Comparison of ENCODE assay signal across 16 cellular contexts in genomic region chr4:108644237-108644636, GRCh38. TPM values are rescaled to one million over a fixed set of nuclear protein-coding genes. Genes with fewer than 3 reads are reported as not detected.
DNase-seq lines count a peak whose midpoint lies in the region; ATAC-seq and TF ChIP-seq lines count a peak whose summit lies in the region.
"Had no signal": no experiment of that assay in that cellular context is flagged by ENCODE, and none has a peak within 500 bp of the region (broad histone marks: within the 10 kb centered on the region; RNA-seq: fewer than 3 reads in every experiment).

No MANE protein-coding gene starts in this region.

- no peaks in the 10 kb centered on the region for H3K9me3 ChIP-seq in left lung

- H3K27me3 ChIP-seq in foreskin keratinocyte (no peaks in the 10 kb centered on the region), left lung (no peaks in the 10 kb centered on the region)

- H3K4me1 ChIP-seq in foreskin keratinocyte (peaks cover 10% of the 10 kb centered on the region), left lung (no peaks in the 10 kb centered on the region)

- no peak overlapping the region for H3K4me3 ChIP-seq in left lung
- H3K4me3 ChIP-seq: GM12878 had no signal

- in situ Hi-C loops in G401 (cut with HindIII; ENCODE audit: low sequenced_read_pairs) = no loop called here

- H3K9me3 Mint-ChIP-seq in HFFc6 = no peaks in the 10 kb centered on the region
- H3K9me3 Mint-ChIP-seq: CD4-positive, CD25-positive, alpha-beta regulatory T cell; endodermal cell had no signal

- H3K36me3 Mint-ChIP-seq in HFFc6 (ENCODE audit: low read depth) = peaks cover 12% of the 10 kb centered on the region; the same call in 1 of the 2 replicates
- H3K36me3 Mint-ChIP-seq: CD4-positive, CD25-positive, alpha-beta regulatory T cell had no signal

- H3K27ac ChIP-seq in foreskin keratinocyte (no peak overlapping the region), left lung (no peak overlapping the region)

- no peaks in the 10 kb centered on the region for H3K36me3 ChIP-seq in left lung

- ATAC-seq in SK-N-SH treated with all-trans-retinoic acid at 6 μM for 48 hours (peak; percentile 69), foreskin keratinocyte (peak; percentile 24), HG02840 (IDR thresholded peaks at IDR 0.05; ENCODE audit: low FRiP score, unreplicated experiment) (no peak), left lung (no peak)
- ATAC-seq: GM12878 had no signal

- no peaks in the 10 kb centered on the region; the same call in 1 of the 2 replicates for H3K27me3 Mint-ChIP-seq in HFFc6 (ENCODE audit: insufficient read depth)
- H3K27me3 Mint-ChIP-seq: CD4-positive, CD25-positive, alpha-beta regulatory T cell had no signal

- peaks cover 34% of the 10 kb centered on the region for H3K4me1 Mint-ChIP-seq in HFFc6 (ENCODE audit: low read depth)
- H3K4me1 Mint-ChIP-seq: endodermal cell had no signal

- DNase-seq in HFFc6 (peak; percentile 77), foreskin keratinocyte (peak in 1 of 2 donors; percentile 73), stromal cell of bone marrow (ENCODE audit: low read depth) (peak; percentile 38), left lung (no peak), G401 (ENCODE audit: low spot score) (no peak)
- DNase-seq: activated CD4-positive, alpha-beta T cell treated with anti-CD3 and anti-CD28 coated beads for 1 hour; activated CD8-positive, alpha-beta memory T cell treated with anti-CD3 and anti-CD28 coated beads, Interleukin-2, amount 50 U/mL, for 48 hours; activated naive CD4-positive, alpha-beta T cell treated with Interleukin-2 at 50 U/mL for 16 hours; CD4-positive, CD25-positive, alpha-beta regulatory T cell; DND-41; endodermal cell; head of caudate nucleus; NCI-H82 had no signal

- H3K4me3 Mint-ChIP-seq in HFFc6 = 0 out of 2 replicates have a peak overlapping the region, but pooled peaks have one; percentile 60
- H3K4me3 Mint-ChIP-seq: CD4-positive, CD25-positive, alpha-beta regulatory T cell; endodermal cell had no signal

- H3K27ac Mint-ChIP-seq in HFFc6 = peak overlapping the region; percentile 68
- H3K27ac Mint-ChIP-seq: endodermal cell had no signal

- intact Hi-C loops in left lung (cut with DNase I) = no loop called here

- TF ChIP-seq CTCF in HFFc6 (IDR thresholded peaks at IDR 0.05) (no peak), foreskin keratinocyte (conservative IDR thresholded peaks at IDR 0.05) (no peak), left lung (IDR thresholded peaks at IDR 0.05) (no peak)

TF ChIP-seq in SK-N-SH treated with all-trans-retinoic acid at 6 μM for 48 hours, 23 proteins besides CTCF, POLR2A, EP300 and RAD21:
- TF ChIP-seq RARB (CRISPR knock-in tag; IDR thresholded peaks at IDR 0.05) = no peak
- no peak for TF ChIP-seq CREB5 (CRISPR knock-in tag; IDR thresholded peaks at IDR 0.05; ENCODE audit: low read depth)
- TF ChIP-seq ISL1 (CRISPR knock-in tag; IDR thresholded peaks at IDR 0.05) = peak; percentile 56
TF ChIP-seq in SK-N-SH treated with all-trans-retinoic acid at 6 μM for 48 hours: peak in this region for 1.

RNA-seq across cellular contexts. Expression of gene OSTC, which starts 6.2 kb away (rescaled TPM):
- 100 to 1,000 TPM; 178 to 259 (median 189) TPM for total RNA-seq in HFFc6 (2021; fragmentation: NEBNext Ultra II Directional; extraction: Animal tissue kit (Norgen Biotek cat#: 25700))
- total RNA-seq in foreskin keratinocyte (121 and 163 TPM in 2 replicates), left lung (100 to 1,000 TPM; 133 to 139 TPM)
- 132 and 155 TPM in 2 replicates for polyA plus RNA-seq in foreskin keratinocyte
- 94.7 and 100 TPM in 2 replicates for total RNA-seq in G401 (2014; rRNA removed; shearing (Covaris generic))

RNA-seq across cellular contexts. Expression of gene RPL34, which starts 23.9 kb away (rescaled TPM):
- total RNA-seq in HFFc6 (2021; fragmentation: NEBNext Ultra II Directional; extraction: Animal tissue kit (Norgen Biotek cat#: 25700)) = 1,000 to 10,000 TPM in 1 of 6 experiments, 100 to 1,000 TPM in 5; 834 to 1,041 (median 909) TPM
- total RNA-seq in foreskin keratinocyte (1,554 and 1,669 TPM in 2 replicates), left lung (100 to 1,000 TPM; 901 to 922 TPM)
- 2,289 and 2,530 TPM in 2 replicates for polyA plus RNA-seq in foreskin keratinocyte
- 749 and 1,206 TPM in 2 replicates for total RNA-seq in G401 (2014; rRNA removed; shearing (Covaris generic))

Comparison
In these comparisons a context has a peak if more than half of its experiments do, and no peak if none do; other contexts are left out.
1. DNase-seq: peak in HFFc6 (single experiment) and stromal cell of bone marrow (single experiment); none in left lung (0 of 2) and G401 (single experiment).
2. ATAC-seq: peak in SK-N-SH treated with all-trans-retinoic acid at 6 μM for 48 hours (single experiment) and foreskin keratinocyte (single experiment); none in HG02840 (single experiment) and left lung (single experiment).